ENCODE assay signal across 22 cellular contexts in genomic region chr6:37367557-37367956, GRCh38. TPM values are rescaled to one million over a fixed set of nuclear protein-coding genes. Genes with fewer than 3 reads are reported as not detected.
A peak's percentile ranks its signal among the peaks of the same experiment; 100 is the strongest.
DNase-seq lines count a peak whose midpoint lies in the region; ATAC-seq, FAIRE-seq and TF ChIP-seq lines count a peak whose summit lies in the region.
"Had no signal": no experiment of that assay in that cellular context is flagged by ENCODE, and none has a peak within 500 bp of the region (broad histone marks: within the 10 kb centered on the region; RNA-seq: fewer than 3 reads in every experiment).

No MANE protein-coding gene starts in this region.

- FAIRE-seq in GM12891 (lab: Jason Lieb, UNC) (peak; percentile 35), bronchial epithelial cell (lab: Jason Lieb, UNC) (no peak)
- FAIRE-seq: A549, GM12892, H1 had no signal

- DNase-seq in GM12891 (ENCODE audit: insufficient read length, low spot score), result no peak
- peak; percentile 49 for DNase-seq in PC-3
- peak; percentile 36 for DNase-seq in bronchial epithelial cell (ENCODE audit: low read depth)
- DNase-seq in progenitor cell of endocrine pancreas (ENCODE audit: low spot score, unreplicated experiment), result no peak
- no peak for DNase-seq in stimulated activated naive B cell treated with anti-CD40 and anti-IgM and Interleukin-4, amounts not matched to agents 10 μg/mL and 1 μg/mL and 100 μg/mL, for 72 hours
- DNase-seq in Right ventricle myocardium inferior (ENCODE audit: missing footprints), result no peak
- no peak for DNase-seq in HuH-7.5 (ENCODE audit: low spot score)
- DNase-seq: 8988T; ACHN; C1 segment of cervical spinal cord; Caco-2; CD8-positive, alpha-beta T cell; DMS153; EL; GDM1; H7; HCEC 1CT had no signal

- TF ChIP-seq CTCF in PC-3 (conservative IDR thresholded peaks at IDR 0.05; ENCODE audit: low read depth, low read length), result no peak
- no peak for TF ChIP-seq CTCF in bronchial epithelial cell (IDR thresholded peaks at IDR 0.05; ENCODE audit: insufficient read depth, low read length, severe bottlenecking)
- no peak for TF ChIP-seq CTCF in progenitor cell of endocrine pancreas (IDR thresholded peaks at IDR 0.05; ENCODE audit: unreplicated experiment)

- POLR2A ChIA-PET in PC-3 (lab: Charles Lee; ENCODE audit: unreplicated experiment), result no interaction called here

- no peak for TF ChIP-seq POLR2A in GM12891 (IDR thresholded peaks at IDR 0.05; ENCODE audit: low read depth, low read length)

- H3K27ac Mint-ChIP-seq in progenitor cell of endocrine pancreas, result peak overlapping the region; percentile 68
- H3K27ac Mint-ChIP-seq in stimulated activated naive B cell treated with anti-CD40 and anti-IgM and Interleukin-4, amounts not matched to agents 10 μg/mL and 1 μg/mL and 100 μg/mL, for 72 hours, result no peak overlapping the region
- H3K27ac Mint-ChIP-seq: CD8-positive, alpha-beta T cell had no signal

- H3K9ac ChIP-seq in PC-3 (ENCODE audit: low read length), result no peak overlapping the region
- H3K9ac ChIP-seq: GM23248 had no signal

- H3K9me2 ChIP-seq in PC-3 (replicated peaks; ENCODE audit: low read length), result no peaks in the 10 kb centered on the region

- H3K4me3 ChIP-seq in PC-3 (ENCODE audit: low read length) (no peak overlapping the region), bronchial epithelial cell (ENCODE audit: low read depth, low read length) (no peak overlapping the region)
- H3K4me3 ChIP-seq: A549, GM23248 had no signal

- H3K79me2 ChIP-seq in PC-3 (ENCODE audit: low read length), result no peaks in the 10 kb centered on the region

- no TSS peak for BruUV-seq in PC-3 (replicated peaks; lab: Mats Ljungman, UMichigan)

- CTCF ChIA-PET in PC-3 (lab: Charles Lee), result no interaction called here

- H2AFZ ChIP-seq in PC-3 (ENCODE audit: low read length), result no peak overlapping the region
- H2AFZ ChIP-seq: GM23248 had no signal

- H3K27ac ChIP-seq in PC-3 (ENCODE audit: low read length), result no peak overlapping the region
- H3K27ac ChIP-seq: A549, GM23248 had no signal

- peaks cover 12% of the 10 kb centered on the region for H3K36me3 Mint-ChIP-seq in progenitor cell of endocrine pancreas (ENCODE audit: insufficient read depth)
- H3K36me3 Mint-ChIP-seq in stimulated activated naive B cell treated with anti-CD40 and anti-IgM and Interleukin-4, amounts not matched to agents 10 μg/mL and 1 μg/mL and 100 μg/mL, for 72 hours, result peaks cover 30 to 41% of the 10 kb centered on the region in 2 donors

- H3F3A ChIP-seq in PC-3 (ENCODE audit: low read length, unreplicated experiment), result no peaks in the 10 kb centered on the region

- H3K27me3 ChIP-seq in PC-3 (ENCODE audit: low read length) (no peaks in the 10 kb centered on the region), bronchial epithelial cell (ENCODE audit: control insufficient read depth, insufficient read depth, low read length) (no peaks in the 10 kb centered on the region)

- H3K4me1 ChIP-seq in PC-3 (ENCODE audit: insufficient read depth, low read length), result peaks cover 31% of the 10 kb centered on the region
- H3K4me1 ChIP-seq: Caco-2 had no signal

- peaks cover 29% of the 10 kb centered on the region; the same call in 1 of the 2 replicates for H3K36me3 ChIP-seq in PC-3 (ENCODE audit: low read depth, low read length)
- peaks cover 17% of the 10 kb centered on the region for H3K36me3 ChIP-seq in bronchial epithelial cell (ENCODE audit: control insufficient read depth, insufficient read depth, low read length)

- H4K20me1 ChIP-seq in PC-3 (ENCODE audit: low read length), result 0 out of 2 replicates have a peak, but pooled peaks cover 6% of the 10 kb centered on the region

- no peak overlapping the region for H3K4me2 ChIP-seq in PC-3 (ENCODE audit: low read length)
- H3K4me2 ChIP-seq: A549 had no signal

- intact Hi-C loops in PC-3 (cut with micrococcal nuclease) (loop anchor here (5.0 kb wide), 1 partner anchor 45 kb away; no protein-coding TSS in a partner anchor), Right ventricle myocardium inferior (cut with DNase I) (no loop called here)

- no peaks in the 10 kb centered on the region for H3K9me3 Mint-ChIP-seq in progenitor cell of endocrine pancreas (ENCODE audit: low read depth)
- no peaks in the 10 kb centered on the region for H3K9me3 Mint-ChIP-seq in stimulated activated naive B cell treated with anti-CD40 and anti-IgM and Interleukin-4, amounts not matched to agents 10 μg/mL and 1 μg/mL and 100 μg/mL, for 72 hours
- H3K9me3 Mint-ChIP-seq: CD8-positive, alpha-beta T cell had no signal

- H3K9me3 ChIP-seq in PC-3 (ENCODE audit: low read length), result no peaks in the 10 kb centered on the region
- H3K9me3 ChIP-seq: A549, Caco-2 had no signal

- peaks cover 18% of the 10 kb centered on the region for H3K4me1 Mint-ChIP-seq in progenitor cell of endocrine pancreas (ENCODE audit: low read depth)
- H3K4me1 Mint-ChIP-seq in stimulated activated naive B cell treated with anti-CD40 and anti-IgM and Interleukin-4, amounts not matched to agents 10 μg/mL and 1 μg/mL and 100 μg/mL, for 72 hours, result peaks cover 10 to 21% of the 10 kb centered on the region in 2 donors

- H3K4me3 Mint-ChIP-seq in progenitor cell of endocrine pancreas (ENCODE audit: low read depth), result no peak overlapping the region
- H3K4me3 Mint-ChIP-seq in stimulated activated naive B cell treated with anti-CD40 and anti-IgM and Interleukin-4, amounts not matched to agents 10 μg/mL and 1 μg/mL and 100 μg/mL, for 72 hours, result no peak overlapping the region
- H3K4me3 Mint-ChIP-seq: CD8-positive, alpha-beta T cell had no signal

- ATAC-seq in PC-3 (peak; percentile 64), Right ventricle myocardium inferior (no peak), HG03378 (IDR thresholded peaks at IDR 0.05; ENCODE audit: unreplicated experiment) (no peak)
- no peak for ATAC-seq in stimulated activated naive B cell treated with anti-CD40 and anti-IgM and Interleukin-4, amounts not matched to agents 10 μg/mL and 1 μg/mL and 100 μg/mL, for 72 hours (replicated peaks)
- ATAC-seq: A549; CD8-positive, alpha-beta T cell had no signal

- no peaks in the 10 kb centered on the region for H3K27me3 Mint-ChIP-seq in progenitor cell of endocrine pancreas
- H3K27me3 Mint-ChIP-seq in stimulated activated naive B cell treated with anti-CD40 and anti-IgM and Interleukin-4, amounts not matched to agents 10 μg/mL and 1 μg/mL and 100 μg/mL, for 72 hours, result no peaks in the 10 kb centered on the region

TF ChIP-seq in GM12891, 5 proteins besides CTCF, POLR2A, EP300 and RAD21:
- TF ChIP-seq SPI1 (IDR thresholded peaks at IDR 0.05; ENCODE audit: low read depth, low read length) (no peak), TAF1 (IDR thresholded peaks at IDR 0.05; ENCODE audit: low read depth, low read length) (no peak), POLR2AphosphoS5 (IDR thresholded peaks at IDR 0.05; ENCODE audit: low read depth, low read length) (no peak), POU2F2 (IDR thresholded peaks at IDR 0.05; ENCODE audit: low read depth, low read length) (no peak), PAX5 (IDR thresholded peaks at IDR 0.05; ENCODE audit: insufficient read depth, low read length, severe bottlenecking) (no peak)

RNA-seq across cellular contexts. Expression of gene RNF8, which starts 13.8 kb away (rescaled TPM):
- 12.3 TPM for polyA plus RNA-seq in GM12891 (2012; ENCODE audit: low read depth, missing spikeins)
- total RNA-seq in PC-3 (2014; rRNA removed) (20.2 and 28.1 TPM in 2 replicates), bronchial epithelial cell (20.8 and 29.2 TPM in 2 replicates), progenitor cell of endocrine pancreas (30.8 and 34.2 TPM in 2 replicates), Right ventricle myocardium inferior (14.9 TPM)

Comparison
In these comparisons a context has a peak if more than half of its experiments do, and no peak if none do; other contexts are left out.
1. DNase-seq: peak in PC-3 (single experiment) and bronchial epithelial cell (single experiment); none in GM12891 (single experiment), progenitor cell of endocrine pancreas (single experiment), stimulated activated naive B cell treated with anti-CD40 and anti-IgM and Interleukin-4, amounts not matched to agents 10 μg/mL and 1 μg/mL and 100 μg/mL, for 72 hours (single experiment), Right ventricle myocardium inferior (single experiment) and HuH-7.5 (single experiment).